In genomic region chr12:108109954-108110353, GRCh38 we compare ENCODE assay signal across 41 cellular contexts. TPM values are rescaled to one million over a fixed set of nuclear protein-coding genes. Genes with fewer than 3 reads are reported as not detected.
"Had no signal": no experiment of that assay in that cellular context is flagged by ENCODE, and none has a peak within 500 bp of the region (broad histone marks: within the 10 kb centered on the region; RNA-seq: fewer than 3 reads in every experiment).

No MANE protein-coding gene starts in this region.

- H3K4me3 ChIP-seq: adrenal gland, body of pancreas, breast epithelium, cardiac muscle cell had no signal

- H3K4me1 Mint-ChIP-seq: activated CD4-positive, alpha-beta T cell treated with anti-CD3 and anti-CD28 coated beads, Interleukin-2, amount 10 ng/mL, durations not matched to agents 24 days and 14 days; activated naive CD8-positive, alpha-beta T cell treated with anti-CD3 and anti-CD28 coated beads for 36 hours; activated T-helper 17 cell treated with anti-CD3 and anti-CD28 coated beads, Interleukin-2, amount 50 U/mL, for 72 hours; central memory CD8-positive, alpha-beta T cell had no signal

- H3K27ac Mint-ChIP-seq: activated B cell treated with CpG ODN at 0.5 μM for 24 hours; activated CD4-positive, alpha-beta memory T cell treated with anti-CD3 and anti-CD28 coated beads for 36 hours; activated CD4-positive, alpha-beta T cell treated with anti-CD3 and anti-CD28 coated beads, Interleukin-2, amount 10 ng/mL, durations not matched to agents 24 days and 14 days; activated CD8-positive, alpha-beta T cell treated with anti-CD3 and anti-CD28 coated beads for 36 hours; activated naive CD4-positive, alpha-beta T cell treated with anti-CD3 and anti-CD28 coated beads for 36 hours; activated naive CD4-positive, alpha-beta T cell treated with anti-CD3 and anti-CD28 coated beads, Interleukin-2, amount 50 U/mL, for 72 hours; activated naive CD8-positive, alpha-beta T cell treated with anti-CD3 and anti-CD28 coated beads for 36 hours; activated T-cell treated with anti-CD3 and anti-CD28 coated beads, Interleukin-2, amount 50 U/mL, for 72 hours; activated T-helper 1 cell treated with anti-CD3 and anti-CD28 coated beads, Interleukin-12 subunit alpha, Interleukin-12 subunit beta, Interleukin-2, Interleukin-4 antibody, amounts not matched to agents 30 ng/mL and 10 ng/mL and 1 ng/mL, durations not matched to agents 14 hours and 24 hours and 36 hours; activated T-helper 17 cell treated with anti-CD3 and anti-CD28 coated beads, Interleukin-2, amount 50 U/mL, for 72 hours; T-helper 1 cell treated with Interleukin-12 subunit alpha and Interleukin-12 subunit beta and Interleukin-4 antibody, amounts not matched to agents 30 μg/mL and 1 μg/mL, for 36 hours; T-helper 2 cell treated with Interferon-gamma antibody and Interleukin-4, amounts not matched to agents 5 μg/mL and 100 μg/mL, for 36 hours had no signal

- H3K27me3 ChIP-seq: body of pancreas, brain microvascular endothelial cell, breast epithelium, cardiac muscle cell had no signal

- H3K9me3 Mint-ChIP-seq: activated B cell treated with CpG ODN at 0.5 μM for 24 hours; activated CD4-positive, alpha-beta memory T cell treated with anti-CD3 and anti-CD28 coated beads for 36 hours; activated CD4-positive, alpha-beta T cell treated with anti-CD3 and anti-CD28 coated beads, Interleukin-2, amount 10 ng/mL, durations not matched to agents 24 days and 14 days; activated CD8-positive, alpha-beta T cell treated with anti-CD3 and anti-CD28 coated beads for 36 hours; activated naive CD4-positive, alpha-beta T cell treated with anti-CD3 and anti-CD28 coated beads for 36 hours; activated naive CD4-positive, alpha-beta T cell treated with anti-CD3 and anti-CD28 coated beads, Interleukin-2, amount 50 U/mL, for 72 hours; activated naive CD8-positive, alpha-beta T cell treated with anti-CD3 and anti-CD28 coated beads for 36 hours; activated T-cell treated with anti-CD3 and anti-CD28 coated beads, Interleukin-2, amount 50 U/mL, for 4 hours; activated T-cell treated with anti-CD3 and anti-CD28 coated beads, Interleukin-2, amount 50 U/mL, for 72 hours; activated T-helper 1 cell treated with anti-CD3 and anti-CD28 coated beads, Interleukin-12 subunit alpha, Interleukin-12 subunit beta, Interleukin-2, Interleukin-4 antibody, amounts not matched to agents 30 ng/mL and 10 ng/mL and 1 ng/mL, durations not matched to agents 14 hours and 24 hours and 36 hours; central memory CD8-positive, alpha-beta T cell; T-helper 1 cell treated with Interleukin-12 subunit alpha and Interleukin-12 subunit beta and Interleukin-4 antibody, amounts not matched to agents 30 μg/mL and 1 μg/mL, for 36 hours; T-helper 2 cell treated with Interferon-gamma antibody and Interleukin-4, amounts not matched to agents 5 μg/mL and 100 μg/mL, for 36 hours had no signal

- H3K9me3 ChIP-seq: adrenal gland, body of pancreas, breast epithelium had no signal

- H3K4me3 Mint-ChIP-seq: activated B cell treated with CpG ODN at 0.5 μM for 24 hours; activated CD4-positive, alpha-beta memory T cell treated with anti-CD3 and anti-CD28 coated beads for 36 hours; activated CD4-positive, alpha-beta T cell treated with anti-CD3 and anti-CD28 coated beads, Interleukin-2, amount 10 ng/mL, durations not matched to agents 24 days and 14 days; activated CD8-positive, alpha-beta T cell treated with anti-CD3 and anti-CD28 coated beads for 36 hours; activated naive CD4-positive, alpha-beta T cell treated with anti-CD3 and anti-CD28 coated beads for 36 hours; activated naive CD8-positive, alpha-beta T cell treated with anti-CD3 and anti-CD28 coated beads for 36 hours; activated T-cell treated with anti-CD3 and anti-CD28 coated beads, Interleukin-2, amount 50 U/mL, for 4 hours; activated T-cell treated with anti-CD3 and anti-CD28 coated beads, Interleukin-2, amount 50 U/mL, for 72 hours; activated T-helper 1 cell treated with anti-CD3 and anti-CD28 coated beads, Interleukin-12 subunit alpha, Interleukin-12 subunit beta, Interleukin-2, Interleukin-4 antibody, amounts not matched to agents 30 ng/mL and 10 ng/mL and 1 ng/mL, durations not matched to agents 14 hours and 24 hours and 36 hours; activated T-helper 17 cell treated with anti-CD3 and anti-CD28 coated beads, Interleukin-2, amount 50 U/mL, for 72 hours; central memory CD8-positive, alpha-beta T cell; T-helper 1 cell treated with Interleukin-12 subunit alpha and Interleukin-12 subunit beta and Interleukin-4 antibody, amounts not matched to agents 30 μg/mL and 1 μg/mL, for 36 hours; T-helper 2 cell treated with Interferon-gamma antibody and Interleukin-4, amounts not matched to agents 5 μg/mL and 100 μg/mL, for 36 hours had no signal

- DNase-seq: activated B cell treated with CpG ODN at 0.5 μM for 24 hours; activated CD4-positive, alpha-beta memory T cell treated with anti-CD3 and anti-CD28 coated beads for 36 hours; activated CD4-positive, alpha-beta T cell treated with anti-CD3 and anti-CD28 coated beads for 4 hours; activated CD4-positive, alpha-beta T cell treated with anti-CD3 and anti-CD28 coated beads, Interleukin-2, amount 10 ng/mL, durations not matched to agents 24 days and 14 days; activated CD4-positive, alpha-beta T cell treated with anti-CD3 and anti-CD28 coated beads, Interleukin-2, amount 50 U/mL, for 1 hour; activated CD4-positive, alpha-beta T cell treated with anti-CD3 and anti-CD28 coated beads, Interleukin-2, amount 50 U/mL, for 4 hours; activated CD4-positive, CD25-positive, alpha-beta regulatory T cell treated with anti-CD3 and anti-CD28 coated beads, Interleukin-2, amount 50 U/mL, for 72 hours; activated CD8-positive, alpha-beta memory T cell treated with anti-CD3 and anti-CD28 coated beads, Interleukin-2, amount 50 U/mL, for 4 hours; activated CD8-positive, alpha-beta T cell treated with anti-CD3 and anti-CD28 coated beads for 36 hours; activated effector memory CD4-positive, alpha-beta T cell treated with anti-CD3 and anti-CD28 coated beads, Interleukin-2, amount 50 U/mL, for 16 hours; activated gamma-delta T cell treated with Interleukin-2 at 50 U/mL for 16 hours; activated naive CD4-positive, alpha-beta T cell; activated naive CD4-positive, alpha-beta T cell treated with anti-CD3 and anti-CD28 coated beads for 36 hours; activated naive CD4-positive, alpha-beta T cell treated with anti-CD3 and anti-CD28 coated beads, Interleukin-2, amount 50 U/mL, for 16 hours; activated naive CD8-positive, alpha-beta T cell treated with anti-CD3 and anti-CD28 coated beads for 36 hours; activated T-cell treated with anti-CD3 and anti-CD28 coated beads for 4 hours; activated T-cell treated with anti-CD3 and anti-CD28 coated beads, Interleukin-2, amount 50 U/mL, for 1 hour; activated T-cell treated with anti-CD3 and anti-CD28 coated beads, Interleukin-2, amount 50 U/mL, for 4 hours; activated T-cell treated with anti-CD3 and anti-CD28 coated beads, Interleukin-2, amount 50 U/mL, for 72 hours; adrenal gland; amniotic stem cell; aorta; body of pancreas; brain microvascular endothelial cell; caudate nucleus; SW 1271; T-helper 1 cell; T-helper 2 cell; T-helper 9 cell had no signal

- FAIRE-seq: astrocyte, TTC549 had no signal

- ATAC-seq: activated CD8-positive, alpha-beta T cell treated with anti-CD3 and anti-CD28 coated beads for 36 hours; activated naive CD4-positive, alpha-beta T cell treated with anti-CD3 and anti-CD28 coated beads, Interleukin-2, amount 50 U/mL, for 72 hours; activated T-cell treated with anti-CD3 and anti-CD28 coated beads, Interleukin-2, amount 50 U/mL, for 4 hours; activated T-cell treated with anti-CD3 and anti-CD28 coated beads, Interleukin-2, amount 50 U/mL, for 72 hours; activated T-helper 17 cell treated with anti-CD3 and anti-CD28 coated beads, Interleukin-2, amount 50 U/mL, for 72 hours; body of pancreas had no signal

- H3K36me3 ChIP-seq: adrenal gland, brain microvascular endothelial cell, breast epithelium, cardiac muscle cell had no signal

- H3K36me3 Mint-ChIP-seq: activated CD4-positive, alpha-beta memory T cell treated with anti-CD3 and anti-CD28 coated beads for 36 hours; activated naive CD4-positive, alpha-beta T cell treated with anti-CD3 and anti-CD28 coated beads, Interleukin-2, amount 50 U/mL, for 72 hours; activated naive CD8-positive, alpha-beta T cell treated with anti-CD3 and anti-CD28 coated beads for 36 hours had no signal

- H3K27me3 Mint-ChIP-seq: activated B cell treated with CpG ODN at 0.5 μM for 24 hours had no signal

- H3K27ac ChIP-seq: adrenal gland, body of pancreas, brain microvascular endothelial cell, breast epithelium, cardiac muscle cell, VCaP had no signal

- H3K4me1 ChIP-seq: adrenal gland, body of pancreas had no signal

RNA-seq across cellular contexts. Expression of gene WSCD2, which starts 19.1 kb away (rescaled TPM):
- total RNA-seq: activated CD4-positive, alpha-beta memory T cell treated with anti-CD3 and anti-CD28 coated beads for 36 hours; activated CD4-positive, alpha-beta T cell treated with anti-CD3 and anti-CD28 coated beads, Interleukin-2, amount 10 ng/mL, durations not matched to agents 24 days and 14 days; activated CD8-positive, alpha-beta memory T cell treated with anti-CD3 and anti-CD28 coated beads for 36 hours; activated CD8-positive, alpha-beta T cell treated with anti-CD3 and anti-CD28 coated beads for 36 hours; activated naive CD4-positive, alpha-beta T cell treated with anti-CD3 and anti-CD28 coated beads for 36 hours; activated naive CD4-positive, alpha-beta T cell treated with anti-CD3 and anti-CD28 coated beads, Interleukin-2, amount 50 U/mL, for 72 hours; activated naive CD8-positive, alpha-beta T cell treated with anti-CD3 and anti-CD28 coated beads for 36 hours; activated T-cell treated with anti-CD3 and anti-CD28 coated beads, Interleukin-2, amount 50 U/mL, for 4 hours; activated T-cell treated with anti-CD3 and anti-CD28 coated beads, Interleukin-2, amount 50 U/mL, for 72 hours; activated T-helper 1 cell treated with anti-CD3 and anti-CD28 coated beads, Interleukin-12 subunit alpha, Interleukin-12 subunit beta, Interleukin-2, Interleukin-4 antibody, amounts not matched to agents 30 ng/mL and 10 ng/mL and 1 ng/mL, durations not matched to agents 14 hours and 24 hours and 36 hours; activated T-helper 17 cell treated with anti-CD3 and anti-CD28 coated beads, Interleukin-2, amount 50 U/mL, for 72 hours had no signal
